ENCODE assay signal across 10 cellular contexts in genomic region chr14:67941456-67942018, GRCh38.
DNase-seq lines count a peak whose midpoint lies in the region; ATAC-seq, FAIRE-seq and TF ChIP-seq lines count a peak whose summit lies in the region.
"Had no signal": no experiment of that assay in that cellular context is flagged by ENCODE, and none has a peak within 500 bp of the region (broad histone marks: within the 10 kb centered on the region; RNA-seq: fewer than 3 reads in every experiment).

No MANE protein-coding gene starts in this region.

- no peaks in the 10 kb centered on the region for H3K9me3 ChIP-seq in BLaER1
- no peaks in the 10 kb centered on the region for H3K9me3 ChIP-seq in T-helper 17 cell (ENCODE audit: control insufficient read depth, low read length, poor library complexity, severe bottlenecking)
- H3K9me3 ChIP-seq in neuronal stem cell (replicated peaks in 1 of 2; ENCODE audit: control insufficient read depth in 2 of 2, insufficient read depth in 1 of 2, low read depth in 1 of 2, low read length in 2 of 2) = no peaks in the 10 kb centered on the region
- no peaks in the 10 kb centered on the region for H3K9me3 ChIP-seq in Karpas-422 (ENCODE audit: low read length)

- no peak overlapping the region for H3K4ac ChIP-seq in neuronal stem cell (ENCODE audit: low read length)

- no peaks in the 10 kb centered on the region for H3K9me2 ChIP-seq in Karpas-422 (replicated peaks; ENCODE audit: insufficient read depth, low read length)

- H3K4me2 ChIP-seq in BLaER1 = peak overlapping the region; percentile 22; the same call in 1 of the 2 replicates
- peak overlapping the region; percentile 24 for H3K4me2 ChIP-seq in neuronal stem cell (ENCODE audit: insufficient read depth, low read length, poor library complexity, severe bottlenecking)
- no peak overlapping the region for H3K4me2 ChIP-seq in Karpas-422 (ENCODE audit: low read depth, low read length, poor library complexity, severe bottlenecking)

- H2BK5ac ChIP-seq in neuronal stem cell (ENCODE audit: low read length) = no peak overlapping the region

- no peaks in the 10 kb centered on the region for H3K27me3 Mint-ChIP-seq in T-helper 17 cell
- H3K27me3 Mint-ChIP-seq: CD4-positive, alpha-beta T cell had no signal

- WGBS in neuronal stem cell (ENCODE audit: extremely low coverage in 2 of 2, insufficient read length in 2 of 2, insufficient replicate concordance in 1 of 2), 2 donors = no CpG with 5 or more reads among the region's 1 CpG

- H2BK12ac ChIP-seq in neuronal stem cell (ENCODE audit: low read length) = no peak overlapping the region

- H3K4me1 Mint-ChIP-seq in T-helper 17 cell = peaks cover 3% of the 10 kb centered on the region

- H3K27me3 ChIP-seq in BLaER1 (no peaks in the 10 kb centered on the region), foreskin keratinocyte (no peaks in the 10 kb centered on the region), neuronal stem cell (ENCODE audit: control insufficient read depth in 3 of 3, insufficient read depth in 3 of 3, low read depth in 1 of 3, low read length in 3 of 3) (no peaks in the 10 kb centered on the region), Karpas-422 (ENCODE audit: low read length) (no peaks in the 10 kb centered on the region)

- no peak overlapping the region for H3K9ac ChIP-seq in BLaER1
- no peak overlapping the region for H3K9ac ChIP-seq in neuronal stem cell (ENCODE audit: low read depth, low read length, poor library complexity)
- no peak overlapping the region for H3K9ac ChIP-seq in Karpas-422 (ENCODE audit: low read length)

- peak overlapping the region; percentile 4 for H3K27ac Mint-ChIP-seq in T-helper 17 cell
- H3K27ac Mint-ChIP-seq in activated naive CD4-positive, alpha-beta T cell treated with anti-CD3 and anti-CD28 coated beads, Interleukin-2, amount 50 U/mL, for 72 hours = no peak overlapping the region
- H3K27ac Mint-ChIP-seq: CD4-positive, alpha-beta T cell had no signal

- H2AK5ac ChIP-seq in neuronal stem cell (ENCODE audit: low read depth, low read length) = no peak overlapping the region

- no peaks in the 10 kb centered on the region for H3K36me3 Mint-ChIP-seq in T-helper 17 cell (ENCODE audit: low read depth)
- H3K36me3 Mint-ChIP-seq in activated naive CD4-positive, alpha-beta T cell treated with anti-CD3 and anti-CD28 coated beads, Interleukin-2, amount 50 U/mL, for 72 hours = no peaks in the 10 kb centered on the region

- TF ChIP-seq CTCF in foreskin keratinocyte (conservative IDR thresholded peaks at IDR 0.05) = no peak

- H3K79me2 ChIP-seq in Karpas-422 (ENCODE audit: low read length) = no peaks in the 10 kb centered on the region

- no peak overlapping the region for H3K14ac ChIP-seq in neuronal stem cell (ENCODE audit: low read length)

- H4K20me1 ChIP-seq in BLaER1 (no peaks in the 10 kb centered on the region), Karpas-422 (ENCODE audit: insufficient read depth, low read depth, low read length) (peaks cover 68% of the 10 kb centered on the region)

- H3K4me1 ChIP-seq in BLaER1 = peaks cover 16% of the 10 kb centered on the region
- H3K4me1 ChIP-seq in foreskin keratinocyte = peaks cover 27% of the 10 kb centered on the region
- H3K4me1 ChIP-seq in neuronal stem cell (ENCODE audit: control insufficient read depth in 2 of 2, insufficient read depth in 1 of 2, low read depth in 1 of 2, low read length in 2 of 2) = peaks cover 9 to 34% of the 10 kb centered on the region in 2 donors
- H3K4me1 ChIP-seq in Karpas-422 (ENCODE audit: low read length) = no peaks in the 10 kb centered on the region

- H3K4me3 Mint-ChIP-seq in T-helper 17 cell = no peak overlapping the region
- H3K4me3 Mint-ChIP-seq: CD4-positive, alpha-beta T cell had no signal

- no peak overlapping the region for H3K18ac ChIP-seq in neuronal stem cell (ENCODE audit: low read length)

- FAIRE-seq in GM19239 (lab: Jason Lieb, UNC) = no peak
- FAIRE-seq: colon had no signal

- no peak overlapping the region for H2BK120ac ChIP-seq in neuronal stem cell (ENCODE audit: low read depth, low read length)

- ATAC-seq in T-helper 17 cell (no peak), foreskin keratinocyte (no peak), GM21528 (IDR thresholded peaks at IDR 0.05; ENCODE audit: low FRiP score, unreplicated experiment) (no peak)
- no peak for ATAC-seq in activated naive CD4-positive, alpha-beta T cell treated with anti-CD3 and anti-CD28 coated beads, Interleukin-2, amount 50 U/mL, for 72 hours

- H2BK15ac ChIP-seq in neuronal stem cell (ENCODE audit: low read length) = no peak overlapping the region

- no peaks in the 10 kb centered on the region for H3K9me3 Mint-ChIP-seq in activated naive CD4-positive, alpha-beta T cell treated with anti-CD3 and anti-CD28 coated beads, Interleukin-2, amount 50 U/mL, for 72 hours
- H3K9me3 Mint-ChIP-seq: CD4-positive, alpha-beta T cell had no signal

- H2AFZ ChIP-seq in neuronal stem cell (ENCODE audit: low read length) (peak overlapping the region; percentile 35), Karpas-422 (ENCODE audit: low read length) (no peak overlapping the region)

- H3K36me3 ChIP-seq in BLaER1 (no peaks in the 10 kb centered on the region), neuronal stem cell (replicated peaks in 1 of 2; ENCODE audit: control insufficient read depth in 2 of 2, insufficient read depth in 2 of 2, low read length in 2 of 2) (no peaks in the 10 kb centered on the region), Karpas-422 (ENCODE audit: insufficient read depth, low read length) (no peaks in the 10 kb centered on the region)

- H4K91ac ChIP-seq in neuronal stem cell (ENCODE audit: low read depth, low read length, poor library complexity) = no peak overlapping the region

- H3K4me3 ChIP-seq in BLaER1 (no peak overlapping the region), neuronal stem cell (ENCODE audit: low read length in 2 of 2) (peak overlapping the region in 1 of 2 donors; percentile 5), Karpas-422 (ENCODE audit: low read length) (no peak overlapping the region)

- H4K8ac ChIP-seq in neuronal stem cell (ENCODE audit: low read depth, low read length) = no peak overlapping the region

- no peaks in the 10 kb centered on the region for H3K79me1 ChIP-seq in neuronal stem cell (ENCODE audit: low read depth, low read length)

- H3K23ac ChIP-seq in neuronal stem cell (ENCODE audit: low read depth, low read length, poor library complexity) = no peak overlapping the region

- DNase-seq in T-helper 17 cell = no peak
- peak in 1 of 2 donors; percentile 28 for DNase-seq in foreskin keratinocyte
- peak; percentile 18 for DNase-seq in neuronal stem cell (ENCODE audit: low spot score)
- DNase-seq in GM19239 (ENCODE audit: insufficient read length, low spot score) = no peak
- no peak for DNase-seq in Karpas-422
- DNase-seq in activated naive CD4-positive, alpha-beta T cell treated with anti-CD3 and anti-CD28 coated beads, Interleukin-2, amount 50 U/mL, for 72 hours (ENCODE audit: low spot score in 2 of 2) = no peak
- DNase-seq: CD4-positive, alpha-beta T cell had no signal

- H3K27ac ChIP-seq in BLaER1 = no peak overlapping the region
- H3K27ac ChIP-seq in foreskin keratinocyte = peak overlapping the region; percentile 39
- peak overlapping the region; percentile 83 for H3K27ac ChIP-seq in neuronal stem cell (replicated peaks; ENCODE audit: low read length)
- H3K27ac ChIP-seq in Karpas-422 (ENCODE audit: low read length) = no peak overlapping the region

Comparison
In these comparisons a context has a peak if more than half of its experiments do, and no peak if none do; other contexts are left out.
1. H3K27ac ChIP-seq: peak in foreskin keratinocyte (single experiment) and neuronal stem cell (single experiment); none in BLaER1 (single experiment) and Karpas-422 (single experiment).